Comparison of ENCODE assay signal across 16 cellular contexts in genomic region chr21:45552696-45553391, GRCh38. TPM values are rescaled to one million over a fixed set of nuclear protein-coding genes. Genes with fewer than 3 reads are reported as not detected.
DNase-seq lines count a peak whose midpoint lies in the region; ATAC-seq and TF ChIP-seq lines count a peak whose summit lies in the region.
"Had no signal": no experiment of that assay in that cellular context is flagged by ENCODE, and none has a peak within 500 bp of the region (broad histone marks: within the 10 kb centered on the region; RNA-seq: fewer than 3 reads in every experiment).

No MANE protein-coding gene starts in this region.

- ATAC-seq in activated CD8-positive, alpha-beta memory T cell treated with anti-CD3 and anti-CD28 coated beads, Interleukin-2, amount 10 ng/mL, durations not matched to agents 7 days and 5 days: no peak
- no peak for ATAC-seq in right cardiac atrium
- ATAC-seq in GM18909 (IDR thresholded peaks at IDR 0.05; ENCODE audit: poor library complexity, unreplicated experiment): no peak
- ATAC-seq in GM21528 (IDR thresholded peaks at IDR 0.05; ENCODE audit: low FRiP score, unreplicated experiment): no peak
- ATAC-seq: psoas muscle had no signal

- H3K27ac ChIP-seq in right cardiac atrium (ENCODE audit: low read length): no peak overlapping the region
- H3K27ac ChIP-seq in sigmoid colon: no peak overlapping the region
- H3K27ac ChIP-seq: psoas muscle had no signal

- H4K20me1 ChIP-seq in Loucy (ENCODE audit: insufficient read depth, low read length, poor library complexity, severe bottlenecking): no peaks in the 10 kb centered on the region

- no peak for TF ChIP-seq POLR2A in sigmoid colon (IDR thresholded peaks at IDR 0.05)

- no peaks in the 10 kb centered on the region for H3K27me3 Mint-ChIP-seq in activated CD8-positive, alpha-beta memory T cell treated with anti-CD3 and anti-CD28 coated beads, Interleukin-2, amount 10 ng/mL, durations not matched to agents 7 days and 5 days

- H3K9ac ChIP-seq in Loucy (ENCODE audit: low read depth, low read length, poor library complexity, severe bottlenecking): no peak overlapping the region

- peaks cover 7% of the 10 kb centered on the region; the same call in 1 of the 2 replicates for H3F3A ChIP-seq in Loucy (ENCODE audit: low read depth)

- no peak overlapping the region for H2AFZ ChIP-seq in Loucy (ENCODE audit: low read length)

- intact Hi-C loops in right cardiac atrium (cut with DNase I): loop anchor here in 2 of 4 donors (10.0 kb wide), 2 partner anchors 272 to 372 kb away; no protein-coding TSS in a partner anchor
- intact Hi-C loops in sigmoid colon (cut with DNase I): no loop called here

- H3K4me3 ChIP-seq in Loucy (ENCODE audit: low read length, poor library complexity, severe bottlenecking) (no peak overlapping the region), right cardiac atrium (ENCODE audit: low read length) (no peak overlapping the region), sigmoid colon (no peak overlapping the region)
- H3K4me3 ChIP-seq: esophagus squamous epithelium, MG63, psoas muscle had no signal

- peak overlapping the region; percentile 33 for H3K4me3 Mint-ChIP-seq in activated CD8-positive, alpha-beta memory T cell treated with anti-CD3 and anti-CD28 coated beads, Interleukin-2, amount 10 ng/mL, durations not matched to agents 7 days and 5 days

- H3K36me3 ChIP-seq in Loucy (ENCODE audit: insufficient read depth, low read length): no peaks in the 10 kb centered on the region
- no peaks in the 10 kb centered on the region for H3K36me3 ChIP-seq in sigmoid colon
- H3K36me3 ChIP-seq: esophagus squamous epithelium, MG63 had no signal

- H3K9me3 ChIP-seq in Loucy (ENCODE audit: insufficient read depth, low read depth, low read length): no peaks in the 10 kb centered on the region
- no peaks in the 10 kb centered on the region for H3K9me3 ChIP-seq in right cardiac atrium (ENCODE audit: control insufficient read depth, low read length)
- H3K9me3 ChIP-seq in sigmoid colon: no peaks in the 10 kb centered on the region
- H3K9me3 ChIP-seq: esophagus squamous epithelium, MG63, psoas muscle had no signal

- H3K4me1 ChIP-seq in Loucy (ENCODE audit: insufficient read depth, low read length, poor library complexity, severe bottlenecking) (peaks cover 38% of the 10 kb centered on the region), right cardiac atrium (ENCODE audit: control insufficient read depth, insufficient read depth, low read length) (no peaks in the 10 kb centered on the region), sigmoid colon (peaks cover 0 to 12% (median 11%) of the 10 kb centered on the region in 4 donors)

- TF ChIP-seq CTCF in Loucy (conservative IDR thresholded peaks at IDR 0.05; ENCODE audit: low read length) (no peak), sigmoid colon (IDR thresholded peaks at IDR 0.05) (no peak)

- H3K27me3 ChIP-seq in Loucy (ENCODE audit: insufficient read depth, low read length, poor library complexity, severe bottlenecking) (no peaks in the 10 kb centered on the region), right cardiac atrium (ENCODE audit: control insufficient read depth, insufficient read depth) (no peaks in the 10 kb centered on the region), sigmoid colon (no peaks in the 10 kb centered on the region)

- CTCF ChIA-PET in activated CD8-positive, alpha-beta memory T cell treated with anti-CD3 and anti-CD28 coated beads, Interleukin-2, amount 10 ng/mL, durations not matched to agents 7 days and 5 days (lab: Charles Lee): interaction anchor here (1.2 to 3.0 kb wide), 2 partner anchors 43 to 267 kb away, joined by 4 to 16 read pairs; no protein-coding TSS in a partner anchor

- no peak for DNase-seq in activated CD8-positive, alpha-beta memory T cell treated with anti-CD3 and anti-CD28 coated beads, Interleukin-2, amount 10 ng/mL, durations not matched to agents 7 days and 5 days
- no peak for DNase-seq in activated CD8-positive, alpha-beta memory T cell treated with anti-CD3 and anti-CD28 coated beads, Interleukin-2, amount 50 U/mL, for 4 hours
- DNase-seq in right cardiac atrium (peak in 2 of 3 donors; percentile 11 to 48), sigmoid colon (peak; percentile 66), A172 (ENCODE audit: low spot score) (no peak)
- DNase-seq: activated T-cell treated with anti-CD3 and anti-CD28 coated beads, Interleukin-2, amount 50 U/mL, for 1 hour; esophagus squamous epithelium; kidney glomerular epithelial cell; MG63; NCI-H2029; NCI-H524 treated with DMSO at 0.1 percent for 48 hours; OCI-M1 had no signal

- no peak for TF ChIP-seq EP300 in sigmoid colon (IDR thresholded peaks at IDR 0.05)

- no peaks in the 10 kb centered on the region for H3K9me3 Mint-ChIP-seq in activated CD8-positive, alpha-beta memory T cell treated with anti-CD3 and anti-CD28 coated beads, Interleukin-2, amount 10 ng/mL, durations not matched to agents 7 days and 5 days (ENCODE audit: low read depth)

- H3K36me3 Mint-ChIP-seq in activated CD8-positive, alpha-beta memory T cell treated with anti-CD3 and anti-CD28 coated beads, Interleukin-2, amount 10 ng/mL, durations not matched to agents 7 days and 5 days: no peaks in the 10 kb centered on the region

- H3K79me2 ChIP-seq in Loucy (ENCODE audit: insufficient read depth, low read length): no peaks in the 10 kb centered on the region

- no peaks in the 10 kb centered on the region for H3K9me2 ChIP-seq in Loucy (replicated peaks; ENCODE audit: low read depth, low read length)

- WGBS in right cardiac atrium: 87% methylated on average over 29 of the region's 29 CpGs
- WGBS in sigmoid colon, 2 donors: 67 to 83% methylated on average over 29 of the region's 29 CpGs

- H3K4me1 Mint-ChIP-seq in activated CD8-positive, alpha-beta memory T cell treated with anti-CD3 and anti-CD28 coated beads, Interleukin-2, amount 10 ng/mL, durations not matched to agents 7 days and 5 days: peaks cover 43% of the 10 kb centered on the region

- peak overlapping the region; percentile 89 for H3K4me2 ChIP-seq in Loucy (ENCODE audit: low read depth, low read length, poor library complexity, severe bottlenecking)

- H3K27ac Mint-ChIP-seq in activated CD8-positive, alpha-beta memory T cell treated with anti-CD3 and anti-CD28 coated beads, Interleukin-2, amount 10 ng/mL, durations not matched to agents 7 days and 5 days: peak overlapping the region; percentile 61

RNA-seq across cellular contexts. Expression of gene SLC19A1, which starts 10.6 kb away (rescaled TPM):
- 10 to 100 TPM; 53.2 to 60.2 TPM for total RNA-seq in activated CD8-positive, alpha-beta memory T cell treated with anti-CD3 and anti-CD28 coated beads, Interleukin-2, amount 10 ng/mL, durations not matched to agents 7 days and 5 days
- total RNA-seq in right cardiac atrium (1 to 10 TPM; 2.3 to 5.0 (median 3.8) TPM), sigmoid colon (1 to 10 TPM; 2.1 to 6.4 (median 2.5) TPM)
- polyA plus RNA-seq in right cardiac atrium (3.9 TPM), sigmoid colon (10 to 100 TPM in 1 of 3 donors, 1 to 10 TPM in 2; 1.8 to 10.7 (median 3.2) TPM)
- 21.2 and 22.3 TPM in 2 replicates for total RNA-seq in A172 (2014; rRNA removed; shearing (Covaris generic))

Comparison
In these comparisons a context has a peak if more than half of its experiments do, and no peak if none do; other contexts are left out.
1. DNase-seq: peak in right cardiac atrium (2 of 3) and sigmoid colon (single experiment); none in activated CD8-positive, alpha-beta memory T cell treated with anti-CD3 and anti-CD28 coated beads, Interleukin-2, amount 10 ng/mL, durations not matched to agents 7 days and 5 days (single experiment), activated CD8-positive, alpha-beta memory T cell treated with anti-CD3 and anti-CD28 coated beads, Interleukin-2, amount 50 U/mL, for 4 hours (single experiment) and A172 (single experiment).